ENCODE assay signal across 12 cellular contexts in the genomic region with DNA sequence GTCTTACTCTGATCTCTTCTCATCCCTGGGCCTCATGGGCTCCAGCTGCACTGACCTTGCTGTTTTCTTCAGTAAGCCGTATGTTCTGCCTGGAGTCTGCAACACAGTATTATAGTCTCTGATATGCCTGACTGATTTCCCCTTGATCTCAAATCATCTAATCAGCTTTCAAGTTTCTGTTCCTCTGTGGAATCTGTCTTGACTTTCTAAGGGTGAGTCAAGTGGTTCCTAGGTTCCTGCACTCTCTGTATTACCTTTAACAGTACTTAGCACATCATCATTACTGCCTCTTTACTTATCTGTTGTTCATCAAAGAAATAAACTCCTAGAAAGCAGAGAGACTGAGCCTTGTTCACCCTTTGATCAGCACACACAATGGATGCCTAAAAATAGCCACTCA.
DNase-seq lines count a peak whose midpoint lies in the region; ATAC-seq and TF ChIP-seq lines count a peak whose summit lies in the region.
"Had no signal": no experiment of that assay in that cellular context is flagged by ENCODE, and none has a peak within 500 bp of the region (broad histone marks: within the 10 kb centered on the region; RNA-seq: fewer than 3 reads in every experiment).

No MANE protein-coding gene starts in this region.

- POLR2A ChIA-PET in GM10248 (lab: Yijun Ruan, JAX): no interaction called here

- ATAC-seq in HG02642 (IDR thresholded peaks at IDR 0.05; ENCODE audit: poor library complexity, unreplicated experiment) (peak; percentile 92), HG03442 (IDR thresholded peaks at IDR 0.05; ENCODE audit: unreplicated experiment) (peak; percentile 99)
- ATAC-seq: upper lobe of right lung had no signal

- no peak for TF ChIP-seq CTCF in GM10248 (IDR thresholded peaks at IDR 0.05; ENCODE audit: control extremely low read depth, extremely low read depth, low read depth, missing control alignments)

- DNase-seq in GM10248 (ENCODE audit: extremely low spot score) (peak; percentile 37), GM19240 (ENCODE audit: insufficient read length, low spot score) (peak; percentile 1), T-helper 9 cell (no peak), NCI-H2081 (lab: John Stamatoyannopoulos, UW) (no peak), NCI-H526 treated with DMSO at 0.1 percent for 48 hours (lab: John Stamatoyannopoulos, UW) (no peak), NCI-H1694 (lab: John Stamatoyannopoulos, UW) (no peak)
- DNase-seq: activated naive CD8-positive, alpha-beta T cell treated with anti-CD3 and anti-CD28 coated beads for 36 hours; head of caudate nucleus; NCI-H187; upper lobe of right lung had no signal

- CTCF ChIA-PET in GM10248 (lab: Yijun Ruan, JAX): no interaction called here

Comparison
In these comparisons a context has a peak if more than half of its experiments do, and no peak if none do; other contexts are left out.
1. DNase-seq: peak in GM10248 (single experiment) and GM19240 (single experiment); none in T-helper 9 cell (single experiment), NCI-H2081 (0 of 2), NCI-H526 treated with DMSO at 0.1 percent for 48 hours (single experiment) and NCI-H1694 (single experiment).